ENCODE assay signal across 13 cellular contexts in genomic region chr5:159061834-159062530, GRCh38. TPM values are rescaled to one million over a fixed set of nuclear protein-coding genes. Genes with fewer than 3 reads are reported as not detected.
A peak's percentile ranks its signal among the peaks of the same experiment; 100 is the strongest.
DNase-seq lines count a peak whose midpoint lies in the region; ATAC-seq, FAIRE-seq and TF ChIP-seq lines count a peak whose summit lies in the region.
"Had no signal": no experiment of that assay in that cellular context is flagged by ENCODE, and none has a peak within 500 bp of the region (broad histone marks: within the 10 kb centered on the region; RNA-seq: fewer than 3 reads in every experiment).

No MANE protein-coding gene starts in this region.

- FAIRE-seq in urothelium cell line (lab: Jason Lieb, UNC) = no peak
- FAIRE-seq: islet of Langerhans, small intestine had no signal

- POLR2A ChIA-PET in activated CD8-positive, alpha-beta T cell treated with anti-CD3 and anti-CD28 coated beads for 36 hours (lab: Charles Lee) = no interaction called here

- H3K27ac Mint-ChIP-seq in nephron = peak overlapping the region; percentile 28 to 54 (median 31)
- H3K27ac Mint-ChIP-seq in activated CD8-positive, alpha-beta T cell treated with anti-CD3 and anti-CD28 coated beads for 36 hours = no peak overlapping the region
- H3K27ac Mint-ChIP-seq: T-helper 2 cell treated with Interferon-gamma antibody and Interleukin-4, amounts not matched to agents 5 μg/mL and 100 μg/mL, for 36 hours had no signal

- TF ChIP-seq CTCF in esophagus muscularis mucosa (IDR thresholded peaks at IDR 0.05) (no peak), nephron (IDR thresholded peaks at IDR 0.05; ENCODE audit: unreplicated experiment in 3 of 3) (no peak)
- no peak for TF ChIP-seq CTCF in activated CD8-positive, alpha-beta T cell treated with anti-CD3 and anti-CD28 coated beads for 36 hours (IDR thresholded peaks at IDR 0.05)

- peak overlapping the region; percentile 23 to 38 (median 26) for H3K4me3 ChIP-seq in esophagus muscularis mucosa

- no peak for ATAC-seq in activated CD8-positive, alpha-beta T cell treated with anti-CD3 and anti-CD28 coated beads for 36 hours

- H3K27me3 Mint-ChIP-seq in nephron (ENCODE audit: low read depth) = peaks cover 25% of the 10 kb centered on the region
- H3K27me3 Mint-ChIP-seq in activated CD8-positive, alpha-beta T cell treated with anti-CD3 and anti-CD28 coated beads for 36 hours = peaks cover 16% of the 10 kb centered on the region

- no peak for TF ChIP-seq POLR2A in esophagus muscularis mucosa (IDR thresholded peaks at IDR 0.05; ENCODE audit: low read depth)

- H3K36me3 Mint-ChIP-seq in nephron (ENCODE audit: low read depth) = peaks cover 4% of the 10 kb centered on the region
- H3K36me3 Mint-ChIP-seq in activated CD8-positive, alpha-beta T cell treated with anti-CD3 and anti-CD28 coated beads for 36 hours (ENCODE audit: low read depth) = no peaks in the 10 kb centered on the region

- peaks cover 17% of the 10 kb centered on the region for H3K4me1 Mint-ChIP-seq in nephron
- H3K4me1 Mint-ChIP-seq in activated CD8-positive, alpha-beta T cell treated with anti-CD3 and anti-CD28 coated beads for 36 hours (ENCODE audit: low read depth) = no peaks in the 10 kb centered on the region

- TF ChIP-seq EP300 in esophagus muscularis mucosa (IDR thresholded peaks at IDR 0.05) = no peak

- peak; percentile 57 for DNase-seq in NCI-H82 treated with DMSO at 0.1 percent for 48 hours (lab: John Stamatoyannopoulos, UW; ENCODE audit: unreplicated experiment)
- no peak for DNase-seq in esophagus muscularis mucosa (ENCODE audit: extremely low spot score)
- peak; percentile 20 for DNase-seq in urothelium cell line (ENCODE audit: low spot score)
- no peak for DNase-seq in activated CD8-positive, alpha-beta T cell treated with anti-CD3 and anti-CD28 coated beads for 36 hours
- no peak for DNase-seq in GM19238 (ENCODE audit: insufficient read length, low spot score)
- DNase-seq in HCEC 1CT = no peak
- DNase-seq: activated T-cell treated with anti-CD3 and anti-CD28 coated beads, Interleukin-2, amount 50 U/mL, for 48 hours; NCI-H526 treated with DMSO at 0.1 percent for 48 hours; small intestine; stimulated activated naive CD4-positive, alpha-beta T cell treated with Interleukin-2 at 50 U/mL for 16 hours had no signal

- H3K9me3 ChIP-seq in esophagus muscularis mucosa = no peaks in the 10 kb centered on the region

- peak overlapping the region; percentile 27 to 75 (median 60) for H3K4me3 Mint-ChIP-seq in nephron
- H3K4me3 Mint-ChIP-seq in activated CD8-positive, alpha-beta T cell treated with anti-CD3 and anti-CD28 coated beads for 36 hours = no peak overlapping the region
- H3K4me3 Mint-ChIP-seq: T-helper 2 cell treated with Interferon-gamma antibody and Interleukin-4, amounts not matched to agents 5 μg/mL and 100 μg/mL, for 36 hours had no signal

- WGBS in esophagus muscularis mucosa = 32% methylated on average over 7 of the region's 8 CpGs

- H3K27ac ChIP-seq in esophagus muscularis mucosa (replicated peaks in 1 of 4) = peak overlapping the region; percentile 61 to 71 (median 66)

- no peaks in the 10 kb centered on the region for H3K9me3 Mint-ChIP-seq in nephron
- no peaks in the 10 kb centered on the region for H3K9me3 Mint-ChIP-seq in activated CD8-positive, alpha-beta T cell treated with anti-CD3 and anti-CD28 coated beads for 36 hours
- H3K9me3 Mint-ChIP-seq: T-helper 2 cell treated with Interferon-gamma antibody and Interleukin-4, amounts not matched to agents 5 μg/mL and 100 μg/mL, for 36 hours had no signal

- peaks cover 0 to 29% (median 0%) of the 10 kb centered on the region in 4 donors for H3K27me3 ChIP-seq in esophagus muscularis mucosa

- H3K36me3 ChIP-seq in esophagus muscularis mucosa = no peaks in the 10 kb centered on the region

- CTCF ChIA-PET in activated CD8-positive, alpha-beta T cell treated with anti-CD3 and anti-CD28 coated beads for 36 hours (lab: Charles Lee) = interaction anchor here (1.6 kb wide), 1 partner anchor 29 kb away, joined by 3 read pairs; no protein-coding TSS in a partner anchor

- peaks cover 8 to 29% (median 16%) of the 10 kb centered on the region in 4 donors for H3K4me1 ChIP-seq in esophagus muscularis mucosa

- intact Hi-C loops in esophagus muscularis mucosa (cut with DNase I) = no loop called here
- intact Hi-C loops in activated CD8-positive, alpha-beta T cell treated with anti-CD3 and anti-CD28 coated beads for 36 hours (cut with micrococcal nuclease) = no loop called here

RNA-seq across cellular contexts. Expression of gene EBF1, which starts 37.7 kb away (rescaled TPM):
- total RNA-seq in esophagus muscularis mucosa = 10 to 100 TPM; 15.8 to 26.7 (median 21.6) TPM
- under 1 TPM in 1 of 2 experiments, not detected in 1; 0.22 TPM for total RNA-seq in activated CD8-positive, alpha-beta T cell treated with anti-CD3 and anti-CD28 coated beads for 36 hours

Comparison
In these comparisons a context has a peak if more than half of its experiments do, and no peak if none do; other contexts are left out.
1. DNase-seq: peak in NCI-H82 treated with DMSO at 0.1 percent for 48 hours (single experiment) and urothelium cell line (single experiment); none in esophagus muscularis mucosa (single experiment), activated CD8-positive, alpha-beta T cell treated with anti-CD3 and anti-CD28 coated beads for 36 hours (single experiment), GM19238 (single experiment) and HCEC 1CT (single experiment).
2. RNA of gene EBF1, which starts 37.7 kb away (total RNA-seq): 15.8 to 26.7 TPM in esophagus muscularis mucosa; 0.22 TPM in activated CD8-positive, alpha-beta T cell treated with anti-CD3 and anti-CD28 coated beads for 36 hours; every median in the first group is over 10 times any median in the second.